In the genomic region with DNA sequence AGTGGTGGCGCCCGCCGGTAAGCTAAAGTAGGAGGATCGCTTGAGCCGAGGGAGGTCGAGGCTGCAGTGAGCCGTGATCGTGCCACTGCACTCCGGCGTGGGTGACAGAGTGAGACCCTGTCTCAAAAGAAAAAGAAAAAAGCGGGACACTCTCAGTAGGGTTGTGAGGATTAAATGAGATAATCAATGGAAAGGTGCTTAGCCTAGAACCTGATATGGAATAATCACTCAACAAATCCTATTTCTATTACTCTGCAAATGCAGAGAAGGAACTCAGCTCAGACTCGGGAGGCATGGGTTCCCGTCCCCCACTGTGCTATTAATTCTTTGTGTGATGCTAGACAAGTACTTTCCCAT, we compare ENCODE assay signal across 8 cellular contexts. TPM values are rescaled to one million over a fixed set of nuclear protein-coding genes. Genes with fewer than 3 reads are reported as not detected.
DNase-seq lines count a peak whose midpoint lies in the region; ATAC-seq and TF ChIP-seq lines count a peak whose summit lies in the region.

No MANE protein-coding gene starts in this region.

- H3K4me3 Mint-ChIP-seq in Calu3 (ENCODE audit: low read depth, unreplicated experiment) (peak overlapping the region; percentile 82), T-helper 17 cell (peak overlapping the region; percentile 97)

- no peak for TF ChIP-seq CTCF in Calu3 (IDR thresholded peaks at IDR 0.05; ENCODE audit: unreplicated experiment)
- no peak for TF ChIP-seq CTCF in fibroblast of pulmonary artery (IDR thresholded peaks at IDR 0.05; ENCODE audit: low read length, missing control alignments)

- peaks cover 10% of the 10 kb centered on the region for H3K36me3 Mint-ChIP-seq in Calu3 (ENCODE audit: insufficient read depth, unreplicated experiment)
- peaks cover 4% of the 10 kb centered on the region for H3K36me3 Mint-ChIP-seq in T-helper 17 cell (ENCODE audit: low read depth)

- H3K4me3 ChIP-seq in fibroblast of pulmonary artery (replicated peaks; ENCODE audit: low read depth, low read length) = peak overlapping the region; percentile 78

- H3K9me3 ChIP-seq in T-helper 17 cell (ENCODE audit: control insufficient read depth, low read length, poor library complexity, severe bottlenecking) = no peaks in the 10 kb centered on the region

- ATAC-seq in T-helper 17 cell = no peak
- peak; percentile 7 for ATAC-seq in sciatic nerve
- no peak for ATAC-seq in HG03565 (IDR thresholded peaks at IDR 0.05; ENCODE audit: unreplicated experiment)
- ATAC-seq in GM19328 (IDR thresholded peaks at IDR 0.05; ENCODE audit: unreplicated experiment) = no peak
- ATAC-seq in GM21825 (IDR thresholded peaks at IDR 0.05; ENCODE audit: unreplicated experiment) = no peak

- H3K27me3 Mint-ChIP-seq in Calu3 (ENCODE audit: unreplicated experiment) (no peaks in the 10 kb centered on the region), T-helper 17 cell (no peaks in the 10 kb centered on the region)

- DNase-seq in Calu3 (no peak), T-helper 17 cell (no peak), fibroblast of pulmonary artery (ENCODE audit: low read depth) (no peak), sciatic nerve (ENCODE audit: low spot score) (no peak), posterior vena cava (ENCODE audit: low spot score) (no peak)

- no peaks in the 10 kb centered on the region for H3K9me3 Mint-ChIP-seq in Calu3 (ENCODE audit: low read depth, unreplicated experiment)

- BruUV-seq in Calu3 (replicated peaks; lab: Mats Ljungman, UMichigan) = no TSS peak

- CTCF ChIA-PET in Calu3 (lab: Charles Lee) = interaction anchor here (0.7 kb wide), 1 partner anchor 444 kb away, joined by 3 read pairs; no protein-coding TSS in a partner anchor

- H3K27ac Mint-ChIP-seq in Calu3 (ENCODE audit: unreplicated experiment) (no peak overlapping the region), T-helper 17 cell (peak overlapping the region; percentile 86)

- H3K4me1 Mint-ChIP-seq in Calu3 (ENCODE audit: low read depth, unreplicated experiment) (no peaks in the 10 kb centered on the region), T-helper 17 cell (peaks cover 14% of the 10 kb centered on the region)

- intact Hi-C loops in Calu3 (cut with micrococcal nuclease; ENCODE audit: unreplicated experiment) = no loop called here
- intact Hi-C loops in sciatic nerve (cut with DNase I) = no loop called here
- intact Hi-C loops in posterior vena cava (cut with DNase I) = no loop called here

RNA-seq across cellular contexts. Expression of gene LUZP1, which starts 0.5 kb away (rescaled TPM):
- total RNA-seq in Calu3 (2022) (17.4 and 19.2 TPM in 2 replicates), T-helper 17 cell (10 to 100 TPM; 24.7 to 27.3 TPM), sciatic nerve (38.2 TPM), posterior vena cava (10 to 100 TPM; 31.9 to 35.4 TPM)

RNA-seq across cellular contexts. Expression of gene HTR1D, which starts 48.1 kb away (rescaled TPM):
- total RNA-seq in Calu3 (2022) (1.1 and 1.7 TPM in 2 replicates), T-helper 17 cell (not detected), sciatic nerve (2.1 TPM), posterior vena cava (not detected)
